ENCODE assay signal across 20 cellular contexts in the genomic region with DNA sequence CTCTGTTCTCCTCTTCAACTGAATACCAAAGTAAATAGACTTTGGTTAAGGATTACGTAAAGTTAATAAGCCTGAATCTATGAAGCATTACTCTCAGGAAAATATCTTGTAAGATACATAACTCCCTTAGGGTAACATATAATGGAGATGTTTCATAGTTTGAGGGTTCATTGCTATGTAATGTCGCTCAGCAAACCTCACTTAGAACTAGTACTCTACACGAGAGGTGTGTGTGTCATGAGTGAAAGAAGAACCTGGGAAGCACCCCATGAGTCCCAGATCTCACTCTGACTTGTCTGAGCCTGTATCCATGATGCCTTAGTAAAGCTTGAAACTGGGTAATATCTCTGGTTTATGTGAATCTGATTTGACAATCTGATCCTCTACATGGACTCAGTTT.
"Had no signal": no experiment of that assay in that cellular context is flagged by ENCODE, and none has a peak within 500 bp of the region (broad histone marks: within the 10 kb centered on the region; RNA-seq: fewer than 3 reads in every experiment).

No MANE protein-coding gene starts in this region.

- H3K9me3 ChIP-seq: colonic mucosa, esophagus squamous epithelium, gastrocnemius medialis, left lung, lower lobe of right lung had no signal

- H3K27me3 ChIP-seq: colonic mucosa, esophagus squamous epithelium, gastrocnemius medialis, heart right ventricle, left lung had no signal

- DNase-seq: colonic mucosa; cortex of kidney; effector CD8-positive, alpha-beta T cell; effector memory CD8-positive, alpha-beta T cell; endodermal cell; erythroblast; esophagus squamous epithelium; foreskin melanocyte; gastrocnemius medialis; glutamatergic neuron; head of caudate nucleus; heart right ventricle; hippocampal formation; left cardiac atrium; left lung; left ventricle myocardium superior; lower lobe of right lung; mesendoderm; midbrain; naive thymus-derived CD4-positive, alpha-beta T cell had no signal

- H3K27ac ChIP-seq: colonic mucosa, esophagus squamous epithelium, gastrocnemius medialis, heart right ventricle, left lung, lower lobe of right lung had no signal

- H3K36me3 ChIP-seq: colonic mucosa, esophagus squamous epithelium, gastrocnemius medialis, heart right ventricle, left lung, lower lobe of right lung had no signal

- H3K4me1 ChIP-seq: colonic mucosa, esophagus squamous epithelium, gastrocnemius medialis, heart right ventricle, left lung, lower lobe of right lung had no signal

- H3K4me3 ChIP-seq: colonic mucosa, esophagus squamous epithelium, gastrocnemius medialis, heart right ventricle, left lung, lower lobe of right lung had no signal
